Comparison of ENCODE assay signal across 8 cellular contexts in the genomic region with DNA sequence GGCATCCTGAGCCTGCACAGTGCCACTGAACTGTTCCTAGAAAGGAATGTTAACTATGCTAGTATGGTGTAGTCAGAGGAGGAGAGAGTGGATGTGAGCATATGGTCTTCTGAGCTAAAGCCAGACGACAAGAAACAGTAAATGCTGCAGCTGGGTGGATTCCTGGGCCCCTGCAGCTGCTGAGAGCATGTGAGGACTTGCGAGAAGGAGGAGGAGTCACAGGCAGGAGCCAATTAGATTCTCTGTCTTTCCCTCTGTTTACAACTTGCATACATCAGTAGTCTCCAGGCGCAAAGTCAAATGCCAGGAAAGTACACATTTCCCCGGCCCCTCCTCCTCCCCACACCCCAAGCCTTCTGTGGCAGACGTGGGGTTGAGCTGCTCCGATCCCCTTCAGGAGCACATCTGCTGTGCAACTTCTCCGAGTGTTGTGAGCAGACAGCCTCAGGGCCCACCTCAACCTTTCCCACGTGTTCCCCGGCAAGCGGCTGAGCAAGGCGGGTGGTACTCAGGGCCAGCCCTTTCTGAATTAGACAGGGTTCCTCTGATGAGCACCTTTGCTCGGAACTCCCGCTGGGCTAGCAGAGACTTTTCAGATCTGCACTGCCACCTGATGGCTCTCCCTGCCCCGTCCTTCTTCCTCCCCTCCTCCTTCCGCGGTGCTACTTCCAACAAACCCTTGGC.
DNase-seq lines count a peak whose midpoint lies in the region; ATAC-seq and TF ChIP-seq lines count a peak whose summit lies in the region.

No MANE protein-coding gene starts in this region.

- H3K27me3 Mint-ChIP-seq in CD14-positive monocyte (ENCODE audit: low read depth in 3 of 3), result peaks cover 4 to 22% (median 12%) of the 10 kb centered on the region in 3 donors
- H3K27me3 Mint-ChIP-seq in activated T-helper 2 cell treated with anti-CD3 and anti-CD28 coated beads, Interferon-gamma antibody, Interleukin-2, Interleukin-4, amounts not matched to agents 10 μg/mL and 5 μg/mL and 100 μg/mL, durations not matched to agents 14 hours and 24 hours and 36 hours (ENCODE audit: low read depth), result peaks cover 13% of the 10 kb centered on the region

- peak; percentile 41 for ATAC-seq in GM21825 (IDR thresholded peaks at IDR 0.05; ENCODE audit: unreplicated experiment)
- no peak for ATAC-seq in HG02840 (IDR thresholded peaks at IDR 0.05; ENCODE audit: low FRiP score, unreplicated experiment)

- H3K4me1 ChIP-seq in tibial artery, result peaks cover 0 to 8% (median 3%) of the 10 kb centered on the region in 4 donors

- no peaks in the 10 kb centered on the region for H3K36me3 Mint-ChIP-seq in CD14-positive monocyte
- H3K36me3 Mint-ChIP-seq in activated T-helper 2 cell treated with anti-CD3 and anti-CD28 coated beads, Interferon-gamma antibody, Interleukin-2, Interleukin-4, amounts not matched to agents 10 μg/mL and 5 μg/mL and 100 μg/mL, durations not matched to agents 14 hours and 24 hours and 36 hours (ENCODE audit: low read depth), result no peaks in the 10 kb centered on the region

- H3K9me3 ChIP-seq in tibial artery, result no peaks in the 10 kb centered on the region

- peak overlapping the region in 1 of 7 donors; percentile 38 for H3K27ac Mint-ChIP-seq in CD14-positive monocyte
- H3K27ac Mint-ChIP-seq in activated T-helper 2 cell treated with anti-CD3 and anti-CD28 coated beads, Interferon-gamma antibody, Interleukin-2, Interleukin-4, amounts not matched to agents 10 μg/mL and 5 μg/mL and 100 μg/mL, durations not matched to agents 14 hours and 24 hours and 36 hours, result peak overlapping the region; percentile 71

- H3K4me3 ChIP-seq in tibial artery, result no peak overlapping the region

- peaks cover 0 to 8% (median 0%) of the 10 kb centered on the region in 7 donors for H3K9me3 Mint-ChIP-seq in CD14-positive monocyte
- H3K9me3 Mint-ChIP-seq in activated T-helper 2 cell treated with anti-CD3 and anti-CD28 coated beads, Interferon-gamma antibody, Interleukin-2, Interleukin-4, amounts not matched to agents 10 μg/mL and 5 μg/mL and 100 μg/mL, durations not matched to agents 14 hours and 24 hours and 36 hours, result no peaks in the 10 kb centered on the region

- peak overlapping the region; percentile 54 to 73 for H3K4me3 Mint-ChIP-seq in CD14-positive monocyte
- peak overlapping the region; percentile 61 for H3K4me3 Mint-ChIP-seq in activated T-helper 2 cell treated with anti-CD3 and anti-CD28 coated beads, Interferon-gamma antibody, Interleukin-2, Interleukin-4, amounts not matched to agents 10 μg/mL and 5 μg/mL and 100 μg/mL, durations not matched to agents 14 hours and 24 hours and 36 hours (ENCODE audit: low read depth)

- no peak overlapping the region for H3K27ac ChIP-seq in tibial artery

- DNase-seq in CD14-positive monocyte (ENCODE audit: low spot score) (no peak), NCI-H345 treated with DMSO at 0.1 percent for 48 hours (lab: John Stamatoyannopoulos, UW; ENCODE audit: unreplicated experiment) (peak; percentile 37), globus pallidus (ENCODE audit: low spot score) (peak; percentile 73), posterior vena cava (ENCODE audit: low spot score) (peak; percentile 46), tibial artery (no peak)
- no peak for DNase-seq in activated T-helper 2 cell treated with anti-CD3 and anti-CD28 coated beads, Interferon-gamma antibody, Interleukin-2, Interleukin-4, amounts not matched to agents 10 μg/mL and 5 μg/mL and 100 μg/mL, durations not matched to agents 14 hours and 24 hours and 36 hours (ENCODE audit: low spot score)

- H3K4me1 Mint-ChIP-seq in CD14-positive monocyte, result peaks cover 33% of the 10 kb centered on the region
- peaks cover 43% of the 10 kb centered on the region for H3K4me1 Mint-ChIP-seq in activated T-helper 2 cell treated with anti-CD3 and anti-CD28 coated beads, Interferon-gamma antibody, Interleukin-2, Interleukin-4, amounts not matched to agents 10 μg/mL and 5 μg/mL and 100 μg/mL, durations not matched to agents 14 hours and 24 hours and 36 hours (ENCODE audit: low read depth)

- no peaks in the 10 kb centered on the region for H3K36me3 ChIP-seq in tibial artery

- intact Hi-C loops in CD14-positive monocyte (cut with micrococcal nuclease) (no loop called here), posterior vena cava (cut with DNase I) (no loop called here), tibial artery (cut with DNase I; ENCODE audit: low total_unique reads) (no loop called here)
- intact Hi-C loops in activated T-helper 2 cell treated with anti-CD3 and anti-CD28 coated beads, Interferon-gamma antibody, Interleukin-2, Interleukin-4, amounts not matched to agents 10 μg/mL and 5 μg/mL and 100 μg/mL, durations not matched to agents 14 hours and 24 hours and 36 hours (cut with micrococcal nuclease), result loop anchor here (10.0 kb wide), 1 partner anchor 457 kb away; no protein-coding TSS in a partner anchor

- TF ChIP-seq CTCF in CD14-positive monocyte (IDR thresholded peaks at IDR 0.05), result no peak
- no peak for TF ChIP-seq CTCF in tibial artery (IDR thresholded peaks at IDR 0.05)

- no peaks in the 10 kb centered on the region for H3K27me3 ChIP-seq in tibial artery

Comparison
In these comparisons a context has a peak if more than half of its experiments do, and no peak if none do; other contexts are left out.
1. DNase-seq: peak in NCI-H345 treated with DMSO at 0.1 percent for 48 hours (single experiment), globus pallidus (single experiment) and posterior vena cava (single experiment); none in CD14-positive monocyte (single experiment), activated T-helper 2 cell treated with anti-CD3 and anti-CD28 coated beads, Interferon-gamma antibody, Interleukin-2, Interleukin-4, amounts not matched to agents 10 μg/mL and 5 μg/mL and 100 μg/mL, durations not matched to agents 14 hours and 24 hours and 36 hours (single experiment) and tibial artery (0 of 2).